ENCODE assay signal across 17 cellular contexts in genomic region chr7:155189600-155189989, GRCh38.
DNase-seq lines count a peak whose midpoint lies in the region; ATAC-seq and TF ChIP-seq lines count a peak whose summit lies in the region.
"Had no signal": no experiment of that assay in that cellular context is flagged by ENCODE, and none has a peak within 500 bp of the region (broad histone marks: within the 10 kb centered on the region; RNA-seq: fewer than 3 reads in every experiment).

No MANE protein-coding gene starts in this region.

- H3K27me3 Mint-ChIP-seq in activated CD4-positive, alpha-beta T cell treated with anti-CD3 and anti-CD28 coated beads, Interleukin-2, amount 10 ng/mL, durations not matched to agents 24 days and 14 days, result peaks cover 5% of the 10 kb centered on the region
- peaks cover 9% of the 10 kb centered on the region for H3K27me3 Mint-ChIP-seq in chondrocyte (ENCODE audit: low read depth)
- H3K27me3 Mint-ChIP-seq in HFFc6 (ENCODE audit: insufficient read depth), result peaks cover 9% of the 10 kb centered on the region

- TF ChIP-seq CTCF in IMR-90 (conservative IDR thresholded peaks at IDR 0.05; ENCODE audit: low read depth, low read length) (no peak), chondrocyte (IDR thresholded peaks at IDR 0.05) (no peak), osteoblast (IDR thresholded peaks at IDR 0.05; ENCODE audit: extremely low read depth, low read depth, low read length) (no peak), coronary artery (IDR thresholded peaks at IDR 0.05) (no peak), left ventricle myocardium inferior (IDR thresholded peaks at IDR 0.05; ENCODE audit: borderline replicate concordance) (no peak), HFFc6 (IDR thresholded peaks at IDR 0.05) (no peak)

- no peaks in the 10 kb centered on the region for H3K4me1 ChIP-seq in IMR-90 (ENCODE audit: control insufficient read depth, insufficient read depth, low read length)
- no peaks in the 10 kb centered on the region for H3K4me1 ChIP-seq in osteoblast (ENCODE audit: insufficient read depth, low read length)
- H3K4me1 ChIP-seq in left ventricle myocardium inferior, result no peaks in the 10 kb centered on the region
- H3K4me1 ChIP-seq: Caco-2 had no signal

- no peaks in the 10 kb centered on the region for H3K9me1 ChIP-seq in IMR-90 (ENCODE audit: insufficient read depth, low read length)

- no peak overlapping the region for H3K14ac ChIP-seq in IMR-90 (replicated peaks; ENCODE audit: low read depth, low read length)

- H2AK9ac ChIP-seq in IMR-90 (replicated peaks; ENCODE audit: low read depth, low read length, poor library complexity), result no peak overlapping the region

- dilution Hi-C loops in IMR-90 (cut with HindIII; ENCODE audit: low sequenced_read_pairs, unreplicated experiment), result no loop called here

- H2AK5ac ChIP-seq in IMR-90 (ENCODE audit: low read depth, low read length), result no peak overlapping the region; the same call in 1 of the 2 replicates

- BruUV-seq in IMR-90 (replicated peaks; lab: Mats Ljungman, UMichigan), result no TSS peak

- H4K91ac ChIP-seq in IMR-90 (ENCODE audit: insufficient read depth, low read depth, low read length), result no peak overlapping the region

- H3K79me2 ChIP-seq in osteoblast (ENCODE audit: insufficient read depth, low read length), result no peaks in the 10 kb centered on the region

- H3K4ac ChIP-seq in IMR-90 (ENCODE audit: low read depth, low read length), result no peak overlapping the region

- H3K23ac ChIP-seq in IMR-90 (ENCODE audit: low read depth, low read length), result no peak overlapping the region

- H4K20me1 ChIP-seq in IMR-90 (ENCODE audit: insufficient read depth, low read length) (no peaks in the 10 kb centered on the region), osteoblast (ENCODE audit: insufficient read depth, low read length) (no peaks in the 10 kb centered on the region)

- in situ Hi-C loops in IMR-90 (cut with MboI; ENCODE audit: low sequenced_read_pairs), result no loop called here

- no peak overlapping the region for H3K4me3 Mint-ChIP-seq in activated CD4-positive, alpha-beta T cell treated with anti-CD3 and anti-CD28 coated beads, Interleukin-2, amount 10 ng/mL, durations not matched to agents 24 days and 14 days
- H3K4me3 Mint-ChIP-seq in chondrocyte (ENCODE audit: unreplicated experiment), result no peak overlapping the region
- no peak overlapping the region for H3K4me3 Mint-ChIP-seq in HFFc6
- H3K4me3 Mint-ChIP-seq: CD14-positive monocyte had no signal

- H3K36me3 ChIP-seq in IMR-90 (ENCODE audit: control insufficient read depth, insufficient read depth, low read length) (no peaks in the 10 kb centered on the region), osteoblast (ENCODE audit: insufficient read depth, low read length) (no peaks in the 10 kb centered on the region), left ventricle myocardium inferior (no peaks in the 10 kb centered on the region)

- H2BK20ac ChIP-seq in IMR-90 (ENCODE audit: low read depth, low read length), result 0 out of 2 replicates have a peak overlapping the region, but pooled peaks have one; percentile 31

- no peak overlapping the region for H3K56ac ChIP-seq in IMR-90 (ENCODE audit: extremely low read depth, insufficient read depth, low read length)

- H2AFZ ChIP-seq in IMR-90 (replicated peaks; ENCODE audit: low read length, poor library complexity) (no peak overlapping the region), osteoblast (ENCODE audit: low read length) (peak overlapping the region; percentile 7)

- H2BK120ac ChIP-seq in IMR-90 (ENCODE audit: low read depth, low read length), result no peak overlapping the region

- H3K4me3 ChIP-seq in IMR-90 (ENCODE audit: insufficient read depth, low read depth, low read length) (no peak overlapping the region), osteoblast (ENCODE audit: insufficient read depth, low read length) (no peak overlapping the region), coronary artery (no peak overlapping the region), left ventricle myocardium inferior (no peak overlapping the region)

- H3K27ac ChIP-seq in IMR-90 (ENCODE audit: insufficient read depth, low read length) (no peak overlapping the region), osteoblast (ENCODE audit: low read depth, low read length) (no peak overlapping the region), coronary artery (no peak overlapping the region), left ventricle myocardium inferior (replicated peaks) (no peak overlapping the region)

- peaks cover 11% of the 10 kb centered on the region for H3K9me3 Mint-ChIP-seq in activated CD4-positive, alpha-beta T cell treated with anti-CD3 and anti-CD28 coated beads, Interleukin-2, amount 10 ng/mL, durations not matched to agents 24 days and 14 days
- H3K9me3 Mint-ChIP-seq in chondrocyte (ENCODE audit: low read depth), result peaks cover 15% of the 10 kb centered on the region
- peaks cover 26% of the 10 kb centered on the region for H3K9me3 Mint-ChIP-seq in HFFc6

- no peak overlapping the region for H3K9ac ChIP-seq in IMR-90 (ENCODE audit: low read depth, low read length)

- H3K27ac Mint-ChIP-seq in activated CD4-positive, alpha-beta T cell treated with anti-CD3 and anti-CD28 coated beads, Interleukin-2, amount 10 ng/mL, durations not matched to agents 24 days and 14 days, result peak overlapping the region; percentile 58
- H3K27ac Mint-ChIP-seq in chondrocyte (ENCODE audit: unreplicated experiment), result peak overlapping the region; percentile 25
- no peak overlapping the region for H3K27ac Mint-ChIP-seq in HFFc6
- H3K27ac Mint-ChIP-seq: CD14-positive monocyte had no signal

- TF ChIP-seq RAD21 in IMR-90 (IDR thresholded peaks at IDR 0.05; ENCODE audit: low read length), result no peak

- H3K18ac ChIP-seq in IMR-90 (ENCODE audit: low read depth, low read length), result no peak overlapping the region

- 88% methylated on average over 6 of the region's 13 CpGs; no CpG with 5 or more reads in 1 of the 2 experiments for WGBS in IMR-90 (ENCODE audit: extremely low coverage in 2 of 2, insufficient read length in 1 of 2), 2 experiments

- no peak overlapping the region for H4K8ac ChIP-seq in IMR-90 (ENCODE audit: low read depth in 2 of 2, low read length in 2 of 2)

- no peak overlapping the region for H2BK15ac ChIP-seq in IMR-90 (ENCODE audit: low read depth, low read length)

- CTCF ChIA-PET in IMR-90 (lab: Yijun Ruan, JAX), result interaction anchor here (1.3 to 2.5 kb wide), 3 partner anchors 12 to 155 kb away, joined by 3 to 15 read pairs (median 5); partner anchors contain the start of gene INSIG1

- peaks cover 14% of the 10 kb centered on the region for H3K9me3 ChIP-seq in IMR-90 (ENCODE audit: control insufficient read depth, insufficient read depth, low read length)
- H3K9me3 ChIP-seq in osteoblast (ENCODE audit: low read depth, low read length), result peaks cover 5% of the 10 kb centered on the region
- H3K9me3 ChIP-seq in left ventricle myocardium inferior (replicated peaks), result peaks cover 21% of the 10 kb centered on the region

- peaks cover 17% of the 10 kb centered on the region for H3K4me1 Mint-ChIP-seq in activated CD4-positive, alpha-beta T cell treated with anti-CD3 and anti-CD28 coated beads, Interleukin-2, amount 10 ng/mL, durations not matched to agents 24 days and 14 days
- peaks cover 6% of the 10 kb centered on the region for H3K4me1 Mint-ChIP-seq in chondrocyte (ENCODE audit: low read depth)
- peaks cover 7% of the 10 kb centered on the region for H3K4me1 Mint-ChIP-seq in HFFc6 (ENCODE audit: low read depth)

- POLR2A ChIA-PET in IMR-90 (lab: Charles Lee; ENCODE audit: unreplicated experiment), result no interaction called here

- H4K5ac ChIP-seq in IMR-90 (ENCODE audit: low read depth, low read length), result no peak overlapping the region

- no peak for ATAC-seq in IMR-90 (ENCODE audit: low read depth)

- TF ChIP-seq POLR2A in IMR-90 (IDR thresholded peaks at IDR 0.05; ENCODE audit: low read depth, low read length), result no peak

- intact Hi-C loops in activated CD4-positive, alpha-beta T cell treated with anti-CD3 and anti-CD28 coated beads, Interleukin-2, amount 10 ng/mL, durations not matched to agents 24 days and 14 days (cut with micrococcal nuclease), result no loop called here
- intact Hi-C loops in IMR-90 (cut with micrococcal nuclease), result no loop called here
- intact Hi-C loops in left ventricle myocardium inferior (cut with micrococcal nuclease), result no loop called here

- H3K79me1 ChIP-seq in IMR-90 (ENCODE audit: low read depth in 1 of 2, low read length in 2 of 2), result no peaks in the 10 kb centered on the region

- H3K27me3 ChIP-seq in IMR-90 (ENCODE audit: control insufficient read depth, insufficient read depth, low read length) (peaks cover 2% of the 10 kb centered on the region), osteoblast (ENCODE audit: insufficient read depth, low read length) (no peaks in the 10 kb centered on the region), left ventricle myocardium inferior (ENCODE audit: low read depth) (peaks cover 57% of the 10 kb centered on the region)

- no peak for DNase-seq in activated CD4-positive, alpha-beta T cell treated with anti-CD3 and anti-CD28 coated beads, Interleukin-2, amount 10 ng/mL, durations not matched to agents 24 days and 14 days
- no peak for DNase-seq in activated CD4-positive, alpha-beta T cell treated with anti-CD3 and anti-CD28 coated beads for 48 hours
- DNase-seq in IMR-90, result no peak
- no peak for DNase-seq in chondrocyte (ENCODE audit: low spot score)
- DNase-seq in osteoblast (ENCODE audit: insufficient read length, low spot score, missing footprints), result peak; percentile 31
- no peak for DNase-seq in coronary artery (ENCODE audit: low spot score)
- DNase-seq in left ventricle myocardium inferior, result no peak
- DNase-seq in HFFc6, result no peak
- DNase-seq: Caco-2, DMS79, KG1, MM.1S, NCI-H1105 treated with DMSO at 0.1 percent for 48 hours, NCI-H187 treated with DMSO at 0.1 percent for 48 hours, NCI-H2171 treated with DMSO at 0.1 percent for 48 hours, SHP77 treated with DMSO at 0.1 percent for 48 hours had no signal

- no peak overlapping the region for H2BK5ac ChIP-seq in IMR-90 (ENCODE audit: low read depth, low read length, poor library complexity, severe bottlenecking)

- H3K4me2 ChIP-seq in IMR-90 (ENCODE audit: low read depth, low read length) (no peak overlapping the region), osteoblast (ENCODE audit: insufficient read depth, low read length) (no peak overlapping the region)

- no peaks in the 10 kb centered on the region for H3K36me3 Mint-ChIP-seq in activated CD4-positive, alpha-beta T cell treated with anti-CD3 and anti-CD28 coated beads, Interleukin-2, amount 10 ng/mL, durations not matched to agents 24 days and 14 days (ENCODE audit: low read depth)
- peaks cover 7% of the 10 kb centered on the region for H3K36me3 Mint-ChIP-seq in chondrocyte (ENCODE audit: low read depth)
- H3K36me3 Mint-ChIP-seq in HFFc6 (ENCODE audit: low read depth), result peaks cover 13% of the 10 kb centered on the region
- H3K36me3 Mint-ChIP-seq: CD14-positive monocyte had no signal

TF ChIP-seq in IMR-90, 13 proteins besides CTCF, POLR2A, EP300 and RAD21 (continues in another document):
- TF ChIP-seq RCOR1 (IDR thresholded peaks at IDR 0.05; ENCODE audit: insufficient replicate concordance, low read length) (no peak), MAFK (IDR thresholded peaks at IDR 0.05; ENCODE audit: low read depth, low read length) (no peak), FOS (IDR thresholded peaks at IDR 0.05; ENCODE audit: low read depth, low read length) (no peak), RFX5 (IDR thresholded peaks at IDR 0.05; ENCODE audit: low read depth, low read length) (no peak), MAZ (IDR thresholded peaks at IDR 0.05; ENCODE audit: borderline replicate concordance, low read depth, low read length) (no peak)
